31 cellular contexts compared by ENCODE assay signal in genomic region chr12:64110864-64111263, GRCh38.
"Had no signal": no experiment of that assay in that cellular context is flagged by ENCODE, and none has a peak within 500 bp of the region (broad histone marks: within the 10 kb centered on the region; RNA-seq: fewer than 3 reads in every experiment).

No MANE protein-coding gene starts in this region.

- ATAC-seq: activated CD8-positive, alpha-beta memory T cell treated with anti-CD3 and anti-CD28 coated beads, Interleukin-2, amount 10 ng/mL, durations not matched to agents 7 days and 5 days; activated CD8-positive, alpha-beta T cell treated with anti-CD3 and anti-CD28 coated beads, Interleukin-2, amount 10 ng/mL, durations not matched to agents 7 days and 5 days; activated naive CD8-positive, alpha-beta T cell treated with anti-CD3 and anti-CD28 coated beads, Interleukin-2, amount 50 U/mL, for 24 hours; body of pancreas; effector memory CD8-positive, alpha-beta T cell; gastroesophageal sphincter; left colon; sciatic nerve; T-helper 17 cell had no signal

- H3K27me3 ChIP-seq: body of pancreas, cardiac muscle cell, gastroesophageal sphincter, hepatocyte, neutrophil, ovary, tibial nerve had no signal

- H3K4me3 ChIP-seq: body of pancreas, cardiac muscle cell, gastroesophageal sphincter, hepatocyte, ovary, prostate gland, tibial nerve had no signal

- H3K9me3 ChIP-seq: body of pancreas, gastroesophageal sphincter, neutrophil, ovary, prostate gland, tibial nerve had no signal

- H3K27ac ChIP-seq: body of pancreas, cardiac muscle cell, gastroesophageal sphincter, hepatocyte, neutrophil, ovary, prostate gland, tibial nerve had no signal

- H3K4me1 Mint-ChIP-seq: activated B cell treated with CpG ODN at 0.5 μM for 24 hours; activated CD8-positive, alpha-beta memory T cell treated with anti-CD3 and anti-CD28 coated beads, Interleukin-2, amount 10 ng/mL, durations not matched to agents 7 days and 5 days; activated naive CD4-positive, alpha-beta T cell treated with anti-CD3 and anti-CD28 coated beads, Interleukin-2, amount 50 U/mL, for 24 hours; activated naive CD8-positive, alpha-beta T cell treated with anti-CD3 and anti-CD28 coated beads, Interleukin-2, amount 50 U/mL, for 24 hours; nephron; stimulated activated memory B cell treated with anti-CD40 and anti-IgM and Interleukin-4, amounts not matched to agents 10 μg/mL and 1 μg/mL and 100 μg/mL, for 72 hours; T-helper 17 cell had no signal

- DNase-seq: activated B cell treated with CpG ODN at 0.5 μM for 24 hours; activated CD4-positive, alpha-beta T cell treated with anti-CD3 and anti-CD28 coated beads, Interleukin-2, amount 50 U/mL, for 1 hour; activated CD8-positive, alpha-beta memory T cell treated with anti-CD3 and anti-CD28 coated beads, Interleukin-2, amount 10 ng/mL, durations not matched to agents 7 days and 5 days; activated CD8-positive, alpha-beta T cell treated with anti-CD3 and anti-CD28 coated beads, Interleukin-2, amount 10 ng/mL, durations not matched to agents 7 days and 5 days; activated naive CD8-positive, alpha-beta T cell treated with anti-CD3 and anti-CD28 coated beads, Interleukin-2, amount 50 U/mL, for 24 hours; activated T-cell treated with anti-CD3 and anti-CD28 coated beads, Interleukin-2, amount 50 U/mL, for 48 hours; anterior cingulate cortex; body of pancreas; cerebellar nuclear complex; cortex of kidney; effector memory CD8-positive, alpha-beta T cell; kidney; left colon; mammary epithelial cell; ovary; retina; small intestine; stimulated activated CD4-positive, alpha-beta T cell treated with anti-CD3 and anti-CD28 coated beads, Interleukin-4, amount 100 ng/mL, for 24 hours; T-helper 17 cell; T1000 had no signal

- H3K36me3 ChIP-seq: neutrophil, ovary, prostate gland had no signal

- H3K27me3 Mint-ChIP-seq: stimulated activated memory B cell treated with anti-CD40 and anti-IgM and Interleukin-4, amounts not matched to agents 10 μg/mL and 1 μg/mL and 100 μg/mL, for 72 hours had no signal

- H3K27ac Mint-ChIP-seq: activated B cell treated with CpG ODN at 0.5 μM for 24 hours; activated CD8-positive, alpha-beta memory T cell treated with anti-CD3 and anti-CD28 coated beads, Interleukin-2, amount 10 ng/mL, durations not matched to agents 7 days and 5 days; activated CD8-positive, alpha-beta T cell treated with anti-CD3 and anti-CD28 coated beads, Interleukin-2, amount 10 ng/mL, durations not matched to agents 7 days and 5 days; activated naive CD4-positive, alpha-beta T cell treated with anti-CD3 and anti-CD28 coated beads, Interleukin-2, amount 50 U/mL, for 24 hours; activated naive CD8-positive, alpha-beta T cell treated with anti-CD3 and anti-CD28 coated beads, Interleukin-2, amount 50 U/mL, for 24 hours; activated T-helper 2 cell treated with anti-CD3 and anti-CD28 coated beads, Interferon-gamma antibody, Interleukin-2, Interleukin-4, amounts not matched to agents 10 μg/mL and 5 μg/mL and 100 μg/mL, durations not matched to agents 14 hours and 24 hours and 36 hours; effector memory CD8-positive, alpha-beta T cell; nephron; stimulated activated memory B cell treated with anti-CD40 and anti-IgM and Interleukin-4, amounts not matched to agents 10 μg/mL and 1 μg/mL and 100 μg/mL, for 72 hours; T-helper 17 cell had no signal

- H3K36me3 Mint-ChIP-seq: activated CD8-positive, alpha-beta memory T cell treated with anti-CD3 and anti-CD28 coated beads, Interleukin-2, amount 10 ng/mL, durations not matched to agents 7 days and 5 days; activated naive CD4-positive, alpha-beta T cell treated with anti-CD3 and anti-CD28 coated beads, Interleukin-2, amount 50 U/mL, for 24 hours; stimulated activated memory B cell treated with anti-CD40 and anti-IgM and Interleukin-4, amounts not matched to agents 10 μg/mL and 1 μg/mL and 100 μg/mL, for 72 hours had no signal

- H3K9me3 Mint-ChIP-seq: activated naive CD4-positive, alpha-beta T cell treated with anti-CD3 and anti-CD28 coated beads, Interleukin-2, amount 50 U/mL, for 24 hours; activated naive CD8-positive, alpha-beta T cell treated with anti-CD3 and anti-CD28 coated beads, Interleukin-2, amount 50 U/mL, for 24 hours; activated T-helper 2 cell treated with anti-CD3 and anti-CD28 coated beads, Interferon-gamma antibody, Interleukin-2, Interleukin-4, amounts not matched to agents 10 μg/mL and 5 μg/mL and 100 μg/mL, durations not matched to agents 14 hours and 24 hours and 36 hours; effector memory CD8-positive, alpha-beta T cell; nephron had no signal

- H3K4me3 Mint-ChIP-seq: activated B cell treated with CpG ODN at 0.5 μM for 24 hours; activated CD8-positive, alpha-beta memory T cell treated with anti-CD3 and anti-CD28 coated beads, Interleukin-2, amount 10 ng/mL, durations not matched to agents 7 days and 5 days; activated CD8-positive, alpha-beta T cell treated with anti-CD3 and anti-CD28 coated beads, Interleukin-2, amount 10 ng/mL, durations not matched to agents 7 days and 5 days; activated naive CD4-positive, alpha-beta T cell treated with anti-CD3 and anti-CD28 coated beads, Interleukin-2, amount 50 U/mL, for 24 hours; activated naive CD8-positive, alpha-beta T cell treated with anti-CD3 and anti-CD28 coated beads, Interleukin-2, amount 50 U/mL, for 24 hours; effector memory CD8-positive, alpha-beta T cell; nephron; stimulated activated memory B cell treated with anti-CD40 and anti-IgM and Interleukin-4, amounts not matched to agents 10 μg/mL and 1 μg/mL and 100 μg/mL, for 72 hours; T-helper 17 cell had no signal

- H3K4me1 ChIP-seq: body of pancreas, gastroesophageal sphincter, prostate gland, tibial nerve had no signal
